14 cellular contexts compared by ENCODE assay signal in genomic region chr6:1665214-1665613, GRCh38. TPM values are rescaled to one million over a fixed set of nuclear protein-coding genes. Genes with fewer than 3 reads are reported as not detected.
DNase-seq lines count a peak whose midpoint lies in the region; ATAC-seq and TF ChIP-seq lines count a peak whose summit lies in the region.
"Had no signal": no experiment of that assay in that cellular context is flagged by ENCODE, and none has a peak within 500 bp of the region (broad histone marks: within the 10 kb centered on the region; RNA-seq: fewer than 3 reads in every experiment).

No MANE protein-coding gene starts in this region.

- peaks cover 3% of the 10 kb centered on the region for H3K4me1 Mint-ChIP-seq in central memory CD8-positive, alpha-beta T cell
- H3K4me1 Mint-ChIP-seq in MCF 10A (ENCODE audit: insufficient read depth, unreplicated experiment) = no peaks in the 10 kb centered on the region
- H3K4me1 Mint-ChIP-seq: H9 had no signal

- H3K36me3 Mint-ChIP-seq in central memory CD8-positive, alpha-beta T cell (ENCODE audit: insufficient read depth) = no peaks in the 10 kb centered on the region
- H3K36me3 Mint-ChIP-seq in MCF 10A (ENCODE audit: insufficient read depth, unreplicated experiment) = peaks cover 5% of the 10 kb centered on the region

- intact Hi-C loops in MCF 10A (cut with micrococcal nuclease) = no loop called here

- no peak overlapping the region for H3K27ac Mint-ChIP-seq in central memory CD8-positive, alpha-beta T cell (ENCODE audit: low read depth)
- no peak overlapping the region for H3K27ac Mint-ChIP-seq in MCF 10A (ENCODE audit: low read depth, unreplicated experiment)
- H3K27ac Mint-ChIP-seq: H9 had no signal

- H3K9me3 Mint-ChIP-seq in central memory CD8-positive, alpha-beta T cell = no peaks in the 10 kb centered on the region
- no peaks in the 10 kb centered on the region for H3K9me3 Mint-ChIP-seq in MCF 10A (ENCODE audit: unreplicated experiment)
- H3K9me3 Mint-ChIP-seq: H9 had no signal

- POLR2A ChIA-PET in MCF 10A (lab: Yijun Ruan, JAX) = no interaction called here

- CTCF ChIA-PET in MCF 10A (lab: Yijun Ruan, JAX) = no interaction called here

- no peak overlapping the region for H3K4me3 Mint-ChIP-seq in central memory CD8-positive, alpha-beta T cell
- no peak overlapping the region for H3K4me3 Mint-ChIP-seq in MCF 10A (ENCODE audit: unreplicated experiment)
- H3K4me3 Mint-ChIP-seq: H9 had no signal

- no TSS peak for BruUV-seq in MCF 10A (replicated peaks; lab: Mats Ljungman, UMichigan)

- no peak for TF ChIP-seq CTCF in MCF 10A (IDR thresholded peaks at IDR 0.05; ENCODE audit: unreplicated experiment)

- DNase-seq in central memory CD8-positive, alpha-beta T cell (ENCODE audit: low spot score in 2 of 2) = no peak
- DNase-seq in MCF 10A (ENCODE audit: unreplicated experiment) = no peak
- DNase-seq in cerebellum (ENCODE audit: low spot score) = no peak
- DNase-seq in DMS79 treated with DMSO at 0.1 percent for 48 hours (lab: John Stamatoyannopoulos, UW) = no peak
- no peak for DNase-seq in superior temporal gyrus (ENCODE audit: extremely low spot score)
- DNase-seq: Caco-2; H9; NCI-H1694; SK-N-SH; stimulated activated CD4-positive, alpha-beta T cell treated with anti-CD3 and anti-CD28 coated beads, Interleukin-1b, Interleukin-23, amount 100 ng/mL, for 48 hours; transverse colon had no signal

- ATAC-seq in GM18520 (IDR thresholded peaks at IDR 0.05; ENCODE audit: unreplicated experiment) (peak; percentile 87), GM21576 (IDR thresholded peaks at IDR 0.05; ENCODE audit: unreplicated experiment) (peak; percentile 91), HG03280 (IDR thresholded peaks at IDR 0.05; ENCODE audit: unreplicated experiment) (peak; percentile 92)
- ATAC-seq in central memory CD8-positive, alpha-beta T cell (replicated peaks; ENCODE audit: extremely low read depth, poor library complexity, severe bottlenecking) = peak; percentile 32

- H3K27me3 Mint-ChIP-seq in central memory CD8-positive, alpha-beta T cell = no peaks in the 10 kb centered on the region
- H3K27me3 Mint-ChIP-seq in MCF 10A (ENCODE audit: insufficient read depth, unreplicated experiment) = no peaks in the 10 kb centered on the region

RNA-seq across cellular contexts. Expression of gene FOXC1, which starts 55.5 kb away (rescaled TPM):
- 16.7 and 16.8 TPM in 2 replicates for total RNA-seq in MCF 10A (2022)
- 8.9 TPM for total RNA-seq in cerebellum
- total RNA-seq: H9 had no signal

Comparison
In these comparisons a context has a peak if more than half of its experiments do, and no peak if none do; other contexts are left out.
1. ATAC-seq: peak in every context shown above with its lines; median percentile 92 in HG03280; 91 in GM21576; 87 in GM18520; 32 in central memory CD8-positive, alpha-beta T cell.